In genomic region chr6:44092312-44092884, GRCh38 we compare ENCODE assay signal across 1 cellular context.
TF ChIP-seq lines count a peak whose summit lies in the region.

No MANE protein-coding gene starts in this region.

TF ChIP-seq in HepG2, 621 proteins besides CTCF, POLR2A, EP300 and RAD21 (continued from another document and continues in another):
- 0 out of 2 replicates have a peak, but pooled peaks have one; percentile 11 for TF ChIP-seq ZNF142 (CRISPR knock-in tag; IDR thresholded peaks at IDR 0.05)
- TF ChIP-seq GATAD2A (CRISPR knock-in tag; IDR thresholded peaks at IDR 0.05): peak; percentile 93
- TF ChIP-seq ZNF501 (CRISPR knock-in tag; IDR thresholded peaks at IDR 0.05): peak; percentile 91
- TF ChIP-seq TCF7L2 (IDR thresholded peaks at IDR 0.05; ENCODE audit: low read depth, low read length): no peak
- TF ChIP-seq KLF13 (CRISPR knock-in tag; IDR thresholded peaks at IDR 0.05): no peak
- no peak for TF ChIP-seq ZNF326 (CRISPR knock-in tag; IDR thresholded peaks at IDR 0.05; ENCODE audit: borderline replicate concordance)
- TF ChIP-seq FOXC1 (CRISPR knock-in tag; IDR thresholded peaks at IDR 0.05; ENCODE audit: borderline replicate concordance): no peak; the same call in 1 of the 2 replicates
- TF ChIP-seq, protein P1, sequence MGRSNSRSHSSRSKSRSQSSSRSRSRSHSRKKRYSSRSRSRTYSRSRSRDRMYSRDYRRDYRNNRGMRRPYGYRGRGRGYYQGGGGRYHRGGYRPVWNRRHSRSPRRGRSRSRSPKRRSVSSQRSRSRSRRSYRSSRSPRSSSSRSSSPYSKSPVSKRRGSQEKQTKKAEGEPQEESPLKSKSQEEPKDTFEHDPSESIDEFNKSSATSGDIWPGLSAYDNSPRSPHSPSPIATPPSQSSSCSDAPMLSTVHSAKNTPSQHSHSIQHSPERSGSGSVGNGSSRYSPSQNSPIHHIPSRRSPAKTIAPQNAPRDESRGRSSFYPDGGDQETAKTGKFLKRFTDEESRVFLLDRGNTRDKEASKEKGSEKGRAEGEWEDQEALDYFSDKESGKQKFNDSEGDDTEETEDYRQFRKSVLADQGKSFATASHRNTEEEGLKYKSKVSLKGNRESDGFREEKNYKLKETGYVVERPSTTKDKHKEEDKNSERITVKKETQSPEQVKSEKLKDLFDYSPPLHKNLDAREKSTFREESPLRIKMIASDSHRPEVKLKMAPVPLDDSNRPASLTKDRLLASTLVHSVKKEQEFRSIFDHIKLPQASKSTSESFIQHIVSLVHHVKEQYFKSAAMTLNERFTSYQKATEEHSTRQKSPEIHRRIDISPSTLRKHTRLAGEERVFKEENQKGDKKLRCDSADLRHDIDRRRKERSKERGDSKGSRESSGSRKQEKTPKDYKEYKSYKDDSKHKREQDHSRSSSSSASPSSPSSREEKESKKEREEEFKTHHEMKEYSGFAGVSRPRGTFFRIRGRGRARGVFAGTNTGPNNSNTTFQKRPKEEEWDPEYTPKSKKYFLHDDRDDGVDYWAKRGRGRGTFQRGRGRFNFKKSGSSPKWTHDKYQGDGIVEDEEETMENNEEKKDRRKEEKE (IDR thresholded peaks at IDR 0.05): no peak
- no peak for TF ChIP-seq LCORL (IDR thresholded peaks at IDR 0.05)
- peak; percentile 88 for TF ChIP-seq LCORL (CRISPR knock-in tag; IDR thresholded peaks at IDR 0.05)
- no peak for TF ChIP-seq ZNF484 (CRISPR knock-in tag; IDR thresholded peaks at IDR 0.05; ENCODE audit: borderline replicate concordance, low read depth)
- TF ChIP-seq PCBP2 (optimal IDR thresholded peaks at IDR 0.05; ENCODE audit: low read depth, low read length, poor library complexity, severe bottlenecking): no peak
- TF ChIP-seq RFXANK (CRISPR knock-in tag; IDR thresholded peaks at IDR 0.05): no peak
- TF ChIP-seq NR0B2 (CRISPR knock-in tag; IDR thresholded peaks at IDR 0.05): no peak
- peak; percentile 83 for TF ChIP-seq NR2F6 (IDR thresholded peaks at IDR 0.05)
- peak; percentile 91 for TF ChIP-seq NR2F6 (CRISPR knock-in tag; IDR thresholded peaks at IDR 0.05)
- TF ChIP-seq ZZZ3 (CRISPR knock-in tag; IDR thresholded peaks at IDR 0.05; ENCODE audit: borderline replicate concordance): no peak
- peak; percentile 88 for TF ChIP-seq ESRRA (CRISPR knock-in tag; IDR thresholded peaks at IDR 0.05; ENCODE audit: low read depth)
- TF ChIP-seq KLF15 (CRISPR knock-in tag; IDR thresholded peaks at IDR 0.05; ENCODE audit: borderline replicate concordance): no peak
- TF ChIP-seq PLRG1 (conservative IDR thresholded peaks at IDR 0.05): no peak
- no peak for TF ChIP-seq ZNF512 (CRISPR knock-in tag; IDR thresholded peaks at IDR 0.05)
- no peak; the same call in 1 of the 2 replicates for TF ChIP-seq LBX2 (CRISPR knock-in tag; IDR thresholded peaks at IDR 0.05; ENCODE audit: borderline replicate concordance)
- TF ChIP-seq CHD4 (IDR thresholded peaks at IDR 0.05; ENCODE audit: borderline replicate concordance, low read length): peak; percentile 99
- TF ChIP-seq REPIN1 (CRISPR knock-in tag; IDR thresholded peaks at IDR 0.05; ENCODE audit: borderline replicate concordance, low read depth): 0 out of 2 replicates have a peak, but pooled peaks have one; percentile 25
- no peak for TF ChIP-seq RBAK (CRISPR knock-in tag; IDR thresholded peaks at IDR 0.05)
- no peak for TF ChIP-seq ZBTB10 (CRISPR knock-in tag; IDR thresholded peaks at IDR 0.05; ENCODE audit: borderline replicate concordance)
- TF ChIP-seq ZIK1 (CRISPR knock-in tag; IDR thresholded peaks at IDR 0.05; ENCODE audit: borderline replicate concordance, low read depth): no peak
- TF ChIP-seq ZNF569 (CRISPR knock-in tag; IDR thresholded peaks at IDR 0.05; ENCODE audit: borderline replicate concordance): no peak
- no peak for TF ChIP-seq ZNF678 (CRISPR knock-in tag; IDR thresholded peaks at IDR 0.05)
- TF ChIP-seq CBFB (CRISPR knock-in tag; IDR thresholded peaks at IDR 0.05): no peak
- TF ChIP-seq, protein P2, sequence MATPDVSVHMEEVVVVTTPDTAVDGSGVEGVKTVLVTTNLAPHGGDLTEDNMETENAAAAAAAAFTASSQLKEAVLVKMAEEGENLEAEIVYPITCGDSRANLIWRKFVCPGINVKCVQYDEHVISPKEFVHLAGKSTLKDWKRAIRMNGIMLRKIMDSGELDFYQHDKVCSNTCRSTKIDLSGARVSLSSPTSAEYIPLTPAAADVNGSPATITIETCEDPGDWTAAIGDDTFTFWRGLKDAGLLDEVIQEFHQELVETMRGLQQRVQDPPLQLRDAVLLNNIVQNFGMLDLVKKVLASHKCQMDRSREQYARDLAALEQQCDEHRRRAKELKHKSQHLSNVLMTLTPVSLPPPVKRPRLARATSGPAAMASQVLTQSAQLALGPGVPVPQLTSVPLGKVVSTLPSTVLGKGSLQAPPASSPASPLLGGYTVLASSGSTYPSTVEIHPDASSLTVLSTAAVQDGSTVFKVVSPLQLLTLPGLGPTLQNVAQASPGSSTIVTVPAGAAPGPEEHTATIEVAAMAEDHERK (CRISPR knock-in tag; IDR thresholded peaks at IDR 0.05; ENCODE audit: low read depth): no peak
- TF ChIP-seq HNF4G (IDR thresholded peaks at IDR 0.05; ENCODE audit: borderline replicate concordance, low read depth, low read length): peak; percentile 59; the same call in 1 of the 2 replicates
- TF ChIP-seq HNF4G (CRISPR knock-in tag; IDR thresholded peaks at IDR 0.05; ENCODE audit: borderline replicate concordance, low read depth): peak; percentile 29; the same call in 1 of the 2 replicates
- no peak for TF ChIP-seq SNAI1 (CRISPR knock-in tag; IDR thresholded peaks at IDR 0.05; ENCODE audit: borderline replicate concordance)
- no peak for TF ChIP-seq FUBP1 (CRISPR knock-in tag; IDR thresholded peaks at IDR 0.05; ENCODE audit: borderline replicate concordance)
- 0 out of 2 replicates have a peak, but pooled peaks have one; percentile 48 for TF ChIP-seq ZNF704 (CRISPR knock-in tag; IDR thresholded peaks at IDR 0.05; ENCODE audit: borderline replicate concordance)
- TF ChIP-seq ZNF367 (CRISPR knock-in tag; IDR thresholded peaks at IDR 0.05; ENCODE audit: borderline replicate concordance): no peak
- TF ChIP-seq ZNF256 (CRISPR knock-in tag; conservative IDR thresholded peaks at IDR 0.05): no peak
